22 cellular contexts compared by ENCODE assay signal in genomic region chr3:59980576-59980975, GRCh38.
DNase-seq lines count a peak whose midpoint lies in the region; ATAC-seq and TF ChIP-seq lines count a peak whose summit lies in the region.
"Had no signal": no experiment of that assay in that cellular context is flagged by ENCODE, and none has a peak within 500 bp of the region (broad histone marks: within the 10 kb centered on the region; RNA-seq: fewer than 3 reads in every experiment).

No MANE protein-coding gene starts in this region.

- H3K9me3 ChIP-seq in gastroesophageal sphincter (no peaks in the 10 kb centered on the region), mucosa of descending colon (no peaks in the 10 kb centered on the region)
- H3K9me3 ChIP-seq: Caco-2 had no signal

- TF ChIP-seq CTCF in natural killer cell (IDR thresholded peaks at IDR 0.05): no peak
- TF ChIP-seq CTCF in gastroesophageal sphincter (IDR thresholded peaks at IDR 0.05): no peak
- TF ChIP-seq CTCF in mucosa of descending colon (IDR thresholded peaks at IDR 0.05): no peak

- no peak for DNase-seq in activated CD4-positive, alpha-beta T cell treated with anti-CD3 and anti-CD28 coated beads for 36 hours
- DNase-seq in activated CD4-positive, alpha-beta T cell treated with anti-CD3 and anti-CD28 coated beads, Interleukin-2, amount 50 U/mL, for 4 hours: no peak
- no peak for DNase-seq in natural killer cell
- DNase-seq in natural killer cell treated with Interleukin-12 subunit alpha and Interleukin-12 subunit beta and Interleukin-15 and Interleukin-18, amount 100 ng/mL, for 72 hours (ENCODE audit: low spot score): no peak
- DNase-seq in activated naive CD8-positive, alpha-beta T cell treated with anti-CD3 and anti-CD28 coated beads for 36 hours: no peak
- no peak for DNase-seq in mucosa of descending colon
- DNase-seq: AML-193, Caco-2, GDM1, H9, NCI-H1417, NCI-H187, NCI-H2227 treated with DMSO at 0.1 percent for 48 hours, NCI-H510A treated with DMSO at 0.1 percent for 48 hours, NCI-H774, Right ventricle myocardium superior had no signal

- no peaks in the 10 kb centered on the region for H3K27me3 Mint-ChIP-seq in activated CD4-positive, alpha-beta T cell treated with anti-CD3 and anti-CD28 coated beads for 36 hours
- H3K27me3 Mint-ChIP-seq in natural killer cell (ENCODE audit: low read depth in 2 of 2): no peaks in the 10 kb centered on the region
- H3K27me3 Mint-ChIP-seq in natural killer cell treated with Interleukin-12 subunit alpha and Interleukin-12 subunit beta and Interleukin-15 and Interleukin-18, amount 100 ng/mL, for 72 hours: no peaks in the 10 kb centered on the region
- H3K27me3 Mint-ChIP-seq in activated naive CD8-positive, alpha-beta T cell treated with anti-CD3 and anti-CD28 coated beads for 36 hours: no peaks in the 10 kb centered on the region

- H3K36me3 ChIP-seq in gastroesophageal sphincter (no peaks in the 10 kb centered on the region), mucosa of descending colon (ENCODE audit: low read depth) (no peaks in the 10 kb centered on the region)

- CTCF ChIA-PET in activated CD4-positive, alpha-beta T cell treated with anti-CD3 and anti-CD28 coated beads for 36 hours (lab: Charles Lee): interaction anchor here (1.2 kb wide), 2 partner anchors 10 to 33 kb away, joined by 3 to 4 read pairs; no protein-coding TSS in a partner anchor

- POLR2A ChIA-PET in activated CD4-positive, alpha-beta T cell treated with anti-CD3 and anti-CD28 coated beads for 36 hours (lab: Charles Lee): interaction anchor here (0.8 kb wide), 1 partner anchor 21 kb away, joined by 3 read pairs; no protein-coding TSS in a partner anchor

- no peak overlapping the region for H3K4me3 Mint-ChIP-seq in activated CD4-positive, alpha-beta T cell treated with anti-CD3 and anti-CD28 coated beads for 36 hours
- H3K4me3 Mint-ChIP-seq in natural killer cell: peak overlapping the region; percentile 77
- H3K4me3 Mint-ChIP-seq in natural killer cell treated with Interleukin-12 subunit alpha and Interleukin-12 subunit beta and Interleukin-15 and Interleukin-18, amount 100 ng/mL, for 72 hours: no peak overlapping the region
- no peak overlapping the region for H3K4me3 Mint-ChIP-seq in activated naive CD8-positive, alpha-beta T cell treated with anti-CD3 and anti-CD28 coated beads for 36 hours
- H3K4me3 Mint-ChIP-seq: H9 had no signal

- 32 to 44% methylated on average over 1 to 2 of the region's 2 CpGs for WGBS in gastroesophageal sphincter (ENCODE audit: low coverage in 1 of 2), 2 donors

- H3K4me3 ChIP-seq in gastroesophageal sphincter (no peak overlapping the region), mucosa of descending colon (no peak overlapping the region)

- H3K4me1 ChIP-seq in gastroesophageal sphincter (no peaks in the 10 kb centered on the region), mucosa of descending colon (ENCODE audit: low read depth) (no peaks in the 10 kb centered on the region)
- H3K4me1 ChIP-seq: Caco-2 had no signal

- TF ChIP-seq POLR2A in gastroesophageal sphincter (IDR thresholded peaks at IDR 0.05): no peak

- TF ChIP-seq EP300 in gastroesophageal sphincter (IDR thresholded peaks at IDR 0.05): no peak

- H3K4me1 Mint-ChIP-seq in activated CD4-positive, alpha-beta T cell treated with anti-CD3 and anti-CD28 coated beads for 36 hours: peaks cover 56% of the 10 kb centered on the region
- H3K4me1 Mint-ChIP-seq in natural killer cell: peaks cover 45 to 63% of the 10 kb centered on the region in 2 donors
- peaks cover 6 to 33% of the 10 kb centered on the region in 2 donors for H3K4me1 Mint-ChIP-seq in natural killer cell treated with Interleukin-12 subunit alpha and Interleukin-12 subunit beta and Interleukin-15 and Interleukin-18, amount 100 ng/mL, for 72 hours (ENCODE audit: low read depth in 2 of 2)
- H3K4me1 Mint-ChIP-seq in activated naive CD8-positive, alpha-beta T cell treated with anti-CD3 and anti-CD28 coated beads for 36 hours: peaks cover 39% of the 10 kb centered on the region
- H3K4me1 Mint-ChIP-seq: H9 had no signal

- ATAC-seq in activated CD4-positive, alpha-beta T cell treated with anti-CD3 and anti-CD28 coated beads for 36 hours: no peak
- ATAC-seq in natural killer cell (no peak), gastroesophageal sphincter (no peak), HG02970 (IDR thresholded peaks at IDR 0.05; ENCODE audit: low FRiP score, unreplicated experiment) (no peak), mucosa of descending colon (no peak)
- no peak for ATAC-seq in natural killer cell treated with Interleukin-12 subunit alpha and Interleukin-12 subunit beta and Interleukin-15 and Interleukin-18, amount 100 ng/mL, for 72 hours

- peaks cover 24% of the 10 kb centered on the region for H3K36me3 Mint-ChIP-seq in activated CD4-positive, alpha-beta T cell treated with anti-CD3 and anti-CD28 coated beads for 36 hours (ENCODE audit: low read depth)
- peaks cover 7% of the 10 kb centered on the region for H3K36me3 Mint-ChIP-seq in natural killer cell
- no peaks in the 10 kb centered on the region for H3K36me3 Mint-ChIP-seq in natural killer cell treated with Interleukin-12 subunit alpha and Interleukin-12 subunit beta and Interleukin-15 and Interleukin-18, amount 100 ng/mL, for 72 hours
- peaks cover 18% of the 10 kb centered on the region for H3K36me3 Mint-ChIP-seq in activated naive CD8-positive, alpha-beta T cell treated with anti-CD3 and anti-CD28 coated beads for 36 hours

- H3K27ac ChIP-seq in gastroesophageal sphincter: no peak overlapping the region
- H3K27ac ChIP-seq: 22Rv1, C4-2B, HL-60, KMS-11 had no signal

- H3K27ac Mint-ChIP-seq in activated CD4-positive, alpha-beta T cell treated with anti-CD3 and anti-CD28 coated beads for 36 hours: peak overlapping the region; percentile 89
- peak overlapping the region; percentile 69 to 86 for H3K27ac Mint-ChIP-seq in natural killer cell
- peak overlapping the region in 1 of 2 donors; percentile 65 for H3K27ac Mint-ChIP-seq in natural killer cell treated with Interleukin-12 subunit alpha and Interleukin-12 subunit beta and Interleukin-15 and Interleukin-18, amount 100 ng/mL, for 72 hours
- peak overlapping the region; percentile 95 for H3K27ac Mint-ChIP-seq in activated naive CD8-positive, alpha-beta T cell treated with anti-CD3 and anti-CD28 coated beads for 36 hours
- H3K27ac Mint-ChIP-seq: H9 had no signal

- no peaks in the 10 kb centered on the region for H3K27me3 ChIP-seq in gastroesophageal sphincter

- peaks cover 14% of the 10 kb centered on the region for H3K9me3 Mint-ChIP-seq in activated CD4-positive, alpha-beta T cell treated with anti-CD3 and anti-CD28 coated beads for 36 hours (ENCODE audit: low read depth)
- peaks cover 0 to 2% of the 10 kb centered on the region in 2 donors for H3K9me3 Mint-ChIP-seq in natural killer cell
- peaks cover 4% of the 10 kb centered on the region for H3K9me3 Mint-ChIP-seq in natural killer cell treated with Interleukin-12 subunit alpha and Interleukin-12 subunit beta and Interleukin-15 and Interleukin-18, amount 100 ng/mL, for 72 hours
- peaks cover 8% of the 10 kb centered on the region for H3K9me3 Mint-ChIP-seq in activated naive CD8-positive, alpha-beta T cell treated with anti-CD3 and anti-CD28 coated beads for 36 hours
- H3K9me3 Mint-ChIP-seq: H9 had no signal

- intact Hi-C loops in activated CD4-positive, alpha-beta T cell treated with anti-CD3 and anti-CD28 coated beads for 36 hours (cut with DNase I, micrococcal nuclease): loop anchor here in 1 of 2 experiments (10.0 kb wide), 1 partner anchor 1274 kb away; the partner anchor contains the start of gene FHIT
- intact Hi-C loops in natural killer cell (cut with micrococcal nuclease): no loop called here
- intact Hi-C loops in mucosa of descending colon (cut with DNase I, micrococcal nuclease): no loop called here
